ENCODE assay signal across 23 cellular contexts in the genomic region with DNA sequence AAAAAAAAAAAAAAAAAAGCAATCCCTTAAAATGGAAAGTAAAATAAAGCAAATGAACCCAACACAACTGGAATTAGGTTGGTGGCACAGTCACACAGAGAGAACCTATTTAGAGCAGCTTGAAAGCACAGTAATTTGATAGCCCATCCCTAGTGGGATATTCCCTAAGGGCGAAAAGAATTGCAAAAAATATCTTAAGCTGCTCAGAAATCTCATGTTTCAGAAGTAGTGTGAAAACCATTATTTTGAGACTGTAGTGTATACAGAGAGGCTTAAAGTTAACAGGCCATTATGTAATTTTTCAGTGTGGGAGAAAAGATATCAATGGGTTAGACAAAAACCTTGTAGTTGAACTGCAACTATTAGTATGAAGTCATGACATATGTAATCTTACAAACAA.
"Had no signal": no experiment of that assay in that cellular context is flagged by ENCODE, and none has a peak within 500 bp of the region (broad histone marks: within the 10 kb centered on the region; RNA-seq: fewer than 3 reads in every experiment).

No MANE protein-coding gene starts in this region.

- H3K4me3 ChIP-seq: dorsolateral prefrontal cortex, hepatocyte, left ventricle myocardium inferior, lower lobe of right lung, pancreas, suprapubic skin, thyroid gland had no signal

- H3K9me3 Mint-ChIP-seq: type B pancreatic cell had no signal

- H3K4me2 ChIP-seq: hepatocyte had no signal

- H3K4me3 Mint-ChIP-seq: memory B cell; mesothelial cell of epicardium; nephron; stimulated activated effector memory CD8-positive, alpha-beta T cell treated with anti-CD3 and anti-CD28 coated beads, Interleukin-12 subunit alpha, Interleukin-12 subunit beta, amount 100 ng/mL, for 72 hours; type B pancreatic cell had no signal

- DNase-seq: dorsolateral prefrontal cortex; effector CD8-positive, alpha-beta T cell; foreskin melanocyte; head of caudate nucleus; kidney; left cardiac atrium; left ventricle myocardium inferior; lower lobe of right lung; occipital lobe; pancreas; right cardiac atrium; stimulated activated CD4-positive, alpha-beta T cell treated with anti-CD3 and anti-CD28 coated beads, Interleukin-4, amount 100 ng/mL, for 1 hour; stimulated activated CD8-positive, alpha-beta memory T cell treated with anti-CD3 and anti-CD28 coated beads, Interleukin-4, amount 100 ng/mL, for 48 hours; stimulated activated naive CD8-positive, alpha-beta T cell treated with anti-CD3 and anti-CD28 coated beads, Interleukin-15, Interleukin-2, amounts not matched to agents 100 U/mL and 50 U/mL, for 24 hours; thyroid gland had no signal

- H3K4me1 ChIP-seq: left ventricle myocardium inferior, lower lobe of right lung, pancreas, suprapubic skin, thyroid gland had no signal

- ATAC-seq: left cardiac atrium; lower lobe of right lung; pancreas; right cardiac atrium; stimulated activated effector memory CD8-positive, alpha-beta T cell treated with anti-CD3 and anti-CD28 coated beads, Interleukin-12 subunit alpha, Interleukin-12 subunit beta, amount 100 ng/mL, for 72 hours; stimulated activated naive CD8-positive, alpha-beta T cell treated with anti-CD3 and anti-CD28 coated beads, Interleukin-15, Interleukin-2, amounts not matched to agents 100 U/mL and 50 U/mL, for 24 hours had no signal

- H3K4me1 Mint-ChIP-seq: memory B cell; nephron; stimulated activated effector memory CD8-positive, alpha-beta T cell treated with anti-CD3 and anti-CD28 coated beads, Interleukin-12 subunit alpha, Interleukin-12 subunit beta, amount 100 ng/mL, for 72 hours had no signal

- H2AFZ ChIP-seq: hepatocyte had no signal

- H3K27me3 Mint-ChIP-seq: progenitor cell of endocrine pancreas, type B pancreatic cell had no signal

- H3K27ac ChIP-seq: dorsolateral prefrontal cortex, hepatocyte, left ventricle myocardium inferior, lower lobe of right lung, pancreas, suprapubic skin, thyroid gland had no signal

- H3K36me3 ChIP-seq: left ventricle myocardium inferior, lower lobe of right lung, pancreas, suprapubic skin, thyroid gland had no signal

- H3K27me3 ChIP-seq: dorsolateral prefrontal cortex, hepatocyte, pancreas, suprapubic skin, thyroid gland had no signal

- H3K36me3 Mint-ChIP-seq: mesothelial cell of epicardium; stimulated activated effector memory CD8-positive, alpha-beta T cell treated with anti-CD3 and anti-CD28 coated beads, Interleukin-12 subunit alpha, Interleukin-12 subunit beta, amount 100 ng/mL, for 72 hours; type B pancreatic cell had no signal

- H3K79me2 ChIP-seq: hepatocyte had no signal

- H3K9me3 ChIP-seq: lower lobe of right lung, pancreas, thyroid gland had no signal

- H3K27ac Mint-ChIP-seq: memory B cell; mesothelial cell of epicardium; nephron; progenitor cell of endocrine pancreas; stimulated activated effector memory CD8-positive, alpha-beta T cell treated with anti-CD3 and anti-CD28 coated beads, Interleukin-12 subunit alpha, Interleukin-12 subunit beta, amount 100 ng/mL, for 72 hours; type B pancreatic cell had no signal
